9 cellular contexts compared by ENCODE assay signal in genomic region chr17:68085751-68086445, GRCh38. TPM values are rescaled to one million over a fixed set of nuclear protein-coding genes. Genes with fewer than 3 reads are reported as not detected.
DNase-seq lines count a peak whose midpoint lies in the region; ATAC-seq and TF ChIP-seq lines count a peak whose summit lies in the region.
"Had no signal": no experiment of that assay in that cellular context is flagged by ENCODE, and none has a peak within 500 bp of the region (broad histone marks: within the 10 kb centered on the region; RNA-seq: fewer than 3 reads in every experiment).

No MANE protein-coding gene starts in this region.

- no peaks in the 10 kb centered on the region for H3K36me3 ChIP-seq in left ventricle myocardium inferior
- no peaks in the 10 kb centered on the region for H3K36me3 ChIP-seq in upper lobe of right lung

- H3K4me1 ChIP-seq in left ventricle myocardium inferior = peaks cover 26% of the 10 kb centered on the region
- H3K4me1 ChIP-seq in upper lobe of right lung = peaks cover 12% of the 10 kb centered on the region

- TF ChIP-seq CTCF in left ventricle myocardium inferior (IDR thresholded peaks at IDR 0.05; ENCODE audit: borderline replicate concordance) = no peak
- TF ChIP-seq CTCF in upper lobe of right lung (IDR thresholded peaks at IDR 0.05) = no peak

- H3K4me3 ChIP-seq in left ventricle myocardium inferior = no peak overlapping the region
- H3K4me3 ChIP-seq in upper lobe of right lung = no peak overlapping the region
- H3K4me3 ChIP-seq: lung had no signal

- H3K27ac ChIP-seq in left ventricle myocardium inferior (replicated peaks) (peak overlapping the region; percentile 54), upper lobe of right lung (no peak overlapping the region)

- H3K9me3 ChIP-seq in left ventricle myocardium inferior (replicated peaks) (no peaks in the 10 kb centered on the region), upper lobe of right lung (no peaks in the 10 kb centered on the region)

- ATAC-seq in Right ventricle myocardium inferior = peak; percentile 17
- peak; percentile 67 for ATAC-seq in upper lobe of right lung

- intact Hi-C loops in Right ventricle myocardium inferior (cut with DNase I) = no loop called here
- intact Hi-C loops in cardiac septum (cut with DNase I) = no loop called here
- intact Hi-C loops in left ventricle myocardium inferior (cut with micrococcal nuclease) = no loop called here
- intact Hi-C loops in upper lobe of right lung (cut with DNase I) = no loop called here

- no peak for DNase-seq in Right ventricle myocardium inferior (ENCODE audit: missing footprints)
- no peak for DNase-seq in cardiac septum (ENCODE audit: low spot score)
- DNase-seq in RPMI8226 = peak; percentile 88
- no peak for DNase-seq in left ventricle myocardium inferior
- no peak for DNase-seq in upper lobe of right lung
- no peak for DNase-seq in GM19240 (ENCODE audit: insufficient read length, low spot score)
- no peak for DNase-seq in cerebellar cortex (ENCODE audit: low spot score)
- no peak for DNase-seq in hippocampal formation (lab: John Stamatoyannopoulos, UW)

- H3K27me3 ChIP-seq in left ventricle myocardium inferior (ENCODE audit: low read depth) (no peaks in the 10 kb centered on the region), upper lobe of right lung (no peaks in the 10 kb centered on the region)

RNA-seq across cellular contexts. Expression of gene KPNA2, which starts 50.4 kb away (rescaled TPM):
- total RNA-seq in Right ventricle myocardium inferior (20.8 TPM), cardiac septum (20.7 TPM), left ventricle myocardium inferior (19.2 TPM), upper lobe of right lung (27.0 TPM)
